Comparison of ENCODE assay signal across 1 cellular context in genomic region chr2:98734823-98735260, GRCh38.
TF ChIP-seq lines count a peak whose summit lies in the region.

No MANE protein-coding gene starts in this region.

TF ChIP-seq in HepG2, 621 proteins besides CTCF, POLR2A, EP300 and RAD21 (continued from another document and continues in another):
- TF ChIP-seq IRF9 (CRISPR knock-in tag; IDR thresholded peaks at IDR 0.05; ENCODE audit: borderline replicate concordance) (no peak), ZNF30 (CRISPR knock-in tag; IDR thresholded peaks at IDR 0.05) (no peak), JUN (CRISPR knock-in tag; IDR thresholded peaks at IDR 0.05) (no peak), ZBTB39 (CRISPR knock-in tag; IDR thresholded peaks at IDR 0.05) (no peak), PAF1 (CRISPR knock-in tag; IDR thresholded peaks at IDR 0.05) (0 out of 2 replicates have a peak, but pooled peaks have one; percentile 33), ZBTB42 (CRISPR knock-in tag; IDR thresholded peaks at IDR 0.05) (no peak), IRF2 (CRISPR knock-in tag; IDR thresholded peaks at IDR 0.05) (peak; percentile 83), FOXM1 (CRISPR knock-in tag; IDR thresholded peaks at IDR 0.05) (no peak), POGZ (CRISPR knock-in tag; IDR thresholded peaks at IDR 0.05) (peak; percentile 66), ZNF773 (CRISPR knock-in tag; IDR thresholded peaks at IDR 0.05; ENCODE audit: borderline replicate concordance) (no peak), SCMH1 (CRISPR knock-in tag; IDR thresholded peaks at IDR 0.05; ENCODE audit: borderline replicate concordance) (no peak), CAMTA2 (CRISPR knock-in tag; IDR thresholded peaks at IDR 0.05; ENCODE audit: borderline replicate concordance) (no peak), ZNF124 (CRISPR knock-in tag; IDR thresholded peaks at IDR 0.05) (no peak), SRY (CRISPR knock-in tag; IDR thresholded peaks at IDR 0.05) (no peak), FOXP1 (IDR thresholded peaks at IDR 0.05) (no peak), FOXP1 (CRISPR knock-in tag; IDR thresholded peaks at IDR 0.05) (peak; percentile 79), ZSCAN9 (CRISPR knock-in tag; IDR thresholded peaks at IDR 0.05; ENCODE audit: borderline replicate concordance) (peak; percentile 80; the same call in 1 of the 2 replicates), HHEX (CRISPR knock-in tag; IDR thresholded peaks at IDR 0.05) (peak; percentile 63), ATF6 (CRISPR knock-in tag; conservative IDR thresholded peaks at IDR 0.05) (no peak), NKX3-1 (CRISPR knock-in tag; IDR thresholded peaks at IDR 0.05) (0 out of 2 replicates have a peak, but pooled peaks have one; percentile 47), ZNF205 (CRISPR knock-in tag; IDR thresholded peaks at IDR 0.05) (0 out of 2 replicates have a peak, but pooled peaks have one; percentile 62), ZNF883 (CRISPR knock-in tag; IDR thresholded peaks at IDR 0.05; ENCODE audit: not compliant biosample characterization) (no peak), ZNF563 (CRISPR knock-in tag; IDR thresholded peaks at IDR 0.05) (no peak), ZZZ3 (CRISPR knock-in tag; IDR thresholded peaks at IDR 0.05; ENCODE audit: borderline replicate concordance) (no peak), ATF1 (CRISPR knock-in tag; IDR thresholded peaks at IDR 0.05) (peak; percentile 57; the same call in 1 of the 2 replicates), GTF3A (CRISPR knock-in tag; conservative IDR thresholded peaks at IDR 0.05) (no peak), ZNF460 (CRISPR knock-in tag; IDR thresholded peaks at IDR 0.05; ENCODE audit: borderline replicate concordance) (no peak; the same call in 1 of the 2 replicates), ZMYM3 (CRISPR knock-in tag; IDR thresholded peaks at IDR 0.05) (peak; percentile 80), SRSF4 (IDR thresholded peaks at IDR 0.05; ENCODE audit: low read depth, low read length, poor library complexity, severe bottlenecking) (no peak), NFATC3 (CRISPR knock-in tag; IDR thresholded peaks at IDR 0.05) (no peak), NCOA1 (CRISPR knock-in tag; IDR thresholded peaks at IDR 0.05) (no peak), ATRX (CRISPR knock-in tag; IDR thresholded peaks at IDR 0.05; ENCODE audit: borderline replicate concordance) (no peak), ZNF75D (CRISPR knock-in tag; IDR thresholded peaks at IDR 0.05; ENCODE audit: borderline replicate concordance) (no peak), ZNF740 (CRISPR knock-in tag; IDR thresholded peaks at IDR 0.05) (no peak), SOX13 (IDR thresholded peaks at IDR 0.05) (peak; percentile 82), SOX13 (CRISPR knock-in tag; conservative IDR thresholded peaks at IDR 0.05 in 1 of 2, IDR thresholded peaks at IDR 0.05 in 1 of 2) (peak in 1 of 2 experiments; percentile 96; a peak in 2 of 4 replicates), ZNF354B (CRISPR knock-in tag; IDR thresholded peaks at IDR 0.05) (no peak)
- TF ChIP-seq, protein P1, sequence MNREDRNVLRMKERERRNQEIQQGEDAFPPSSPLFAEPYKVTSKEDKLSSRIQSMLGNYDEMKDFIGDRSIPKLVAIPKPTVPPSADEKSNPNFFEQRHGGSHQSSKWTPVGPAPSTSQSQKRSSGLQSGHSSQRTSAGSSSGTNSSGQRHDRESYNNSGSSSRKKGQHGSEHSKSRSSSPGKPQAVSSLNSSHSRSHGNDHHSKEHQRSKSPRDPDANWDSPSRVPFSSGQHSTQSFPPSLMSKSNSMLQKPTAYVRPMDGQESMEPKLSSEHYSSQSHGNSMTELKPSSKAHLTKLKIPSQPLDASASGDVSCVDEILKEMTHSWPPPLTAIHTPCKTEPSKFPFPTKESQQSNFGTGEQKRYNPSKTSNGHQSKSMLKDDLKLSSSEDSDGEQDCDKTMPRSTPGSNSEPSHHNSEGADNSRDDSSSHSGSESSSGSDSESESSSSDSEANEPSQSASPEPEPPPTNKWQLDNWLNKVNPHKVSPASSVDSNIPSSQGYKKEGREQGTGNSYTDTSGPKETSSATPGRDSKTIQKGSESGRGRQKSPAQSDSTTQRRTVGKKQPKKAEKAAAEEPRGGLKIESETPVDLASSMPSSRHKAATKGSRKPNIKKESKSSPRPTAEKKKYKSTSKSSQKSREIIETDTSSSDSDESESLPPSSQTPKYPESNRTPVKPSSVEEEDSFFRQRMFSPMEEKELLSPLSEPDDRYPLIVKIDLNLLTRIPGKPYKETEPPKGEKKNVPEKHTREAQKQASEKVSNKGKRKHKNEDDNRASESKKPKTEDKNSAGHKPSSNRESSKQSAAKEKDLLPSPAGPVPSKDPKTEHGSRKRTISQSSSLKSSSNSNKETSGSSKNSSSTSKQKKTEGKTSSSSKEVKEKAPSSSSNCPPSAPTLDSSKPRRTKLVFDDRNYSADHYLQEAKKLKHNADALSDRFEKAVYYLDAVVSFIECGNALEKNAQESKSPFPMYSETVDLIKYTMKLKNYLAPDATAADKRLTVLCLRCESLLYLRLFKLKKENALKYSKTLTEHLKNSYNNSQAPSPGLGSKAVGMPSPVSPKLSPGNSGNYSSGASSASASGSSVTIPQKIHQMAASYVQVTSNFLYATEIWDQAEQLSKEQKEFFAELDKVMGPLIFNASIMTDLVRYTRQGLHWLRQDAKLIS (CRISPR knock-in tag; IDR thresholded peaks at IDR 0.05), result peak; percentile 77; the same call in 1 of the 2 replicates
- TF ChIP-seq, protein P2, sequence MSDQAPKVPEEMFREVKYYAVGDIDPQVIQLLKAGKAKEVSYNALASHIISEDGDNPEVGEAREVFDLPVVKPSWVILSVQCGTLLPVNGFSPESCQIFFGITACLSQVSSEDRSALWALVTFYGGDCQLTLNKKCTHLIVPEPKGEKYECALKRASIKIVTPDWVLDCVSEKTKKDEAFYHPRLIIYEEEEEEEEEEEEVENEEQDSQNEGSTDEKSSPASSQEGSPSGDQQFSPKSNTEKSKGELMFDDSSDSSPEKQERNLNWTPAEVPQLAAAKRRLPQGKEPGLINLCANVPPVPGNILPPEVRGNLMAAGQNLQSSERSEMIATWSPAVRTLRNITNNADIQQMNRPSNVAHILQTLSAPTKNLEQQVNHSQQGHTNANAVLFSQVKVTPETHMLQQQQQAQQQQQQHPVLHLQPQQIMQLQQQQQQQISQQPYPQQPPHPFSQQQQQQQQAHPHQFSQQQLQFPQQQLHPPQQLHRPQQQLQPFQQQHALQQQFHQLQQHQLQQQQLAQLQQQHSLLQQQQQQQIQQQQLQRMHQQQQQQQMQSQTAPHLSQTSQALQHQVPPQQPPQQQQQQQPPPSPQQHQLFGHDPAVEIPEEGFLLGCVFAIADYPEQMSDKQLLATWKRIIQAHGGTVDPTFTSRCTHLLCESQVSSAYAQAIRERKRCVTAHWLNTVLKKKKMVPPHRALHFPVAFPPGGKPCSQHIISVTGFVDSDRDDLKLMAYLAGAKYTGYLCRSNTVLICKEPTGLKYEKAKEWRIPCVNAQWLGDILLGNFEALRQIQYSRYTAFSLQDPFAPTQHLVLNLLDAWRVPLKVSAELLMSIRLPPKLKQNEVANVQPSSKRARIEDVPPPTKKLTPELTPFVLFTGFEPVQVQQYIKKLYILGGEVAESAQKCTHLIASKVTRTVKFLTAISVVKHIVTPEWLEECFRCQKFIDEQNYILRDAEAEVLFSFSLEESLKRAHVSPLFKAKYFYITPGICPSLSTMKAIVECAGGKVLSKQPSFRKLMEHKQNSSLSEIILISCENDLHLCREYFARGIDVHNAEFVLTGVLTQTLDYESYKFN (CRISPR knock-in tag; conservative IDR thresholded peaks at IDR 0.05), result peak; percentile 78
- TF ChIP-seq, protein P3, sequence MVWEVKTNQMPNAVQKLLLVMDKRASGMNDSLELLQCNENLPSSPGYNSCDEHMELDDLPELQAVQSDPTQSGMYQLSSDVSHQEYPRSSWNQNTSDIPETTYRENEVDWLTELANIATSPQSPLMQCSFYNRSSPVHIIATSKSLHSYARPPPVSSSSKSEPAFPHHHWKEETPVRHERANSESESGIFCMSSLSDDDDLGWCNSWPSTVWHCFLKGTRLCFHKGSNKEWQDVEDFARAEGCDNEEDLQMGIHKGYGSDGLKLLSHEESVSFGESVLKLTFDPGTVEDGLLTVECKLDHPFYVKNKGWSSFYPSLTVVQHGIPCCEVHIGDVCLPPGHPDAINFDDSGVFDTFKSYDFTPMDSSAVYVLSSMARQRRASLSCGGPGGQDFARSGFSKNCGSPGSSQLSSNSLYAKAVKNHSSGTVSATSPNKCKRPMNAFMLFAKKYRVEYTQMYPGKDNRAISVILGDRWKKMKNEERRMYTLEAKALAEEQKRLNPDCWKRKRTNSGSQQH (CRISPR knock-in tag; IDR thresholded peaks at IDR 0.05; ENCODE audit: low read depth), result no peak
- TF ChIP-seq, protein P4, sequence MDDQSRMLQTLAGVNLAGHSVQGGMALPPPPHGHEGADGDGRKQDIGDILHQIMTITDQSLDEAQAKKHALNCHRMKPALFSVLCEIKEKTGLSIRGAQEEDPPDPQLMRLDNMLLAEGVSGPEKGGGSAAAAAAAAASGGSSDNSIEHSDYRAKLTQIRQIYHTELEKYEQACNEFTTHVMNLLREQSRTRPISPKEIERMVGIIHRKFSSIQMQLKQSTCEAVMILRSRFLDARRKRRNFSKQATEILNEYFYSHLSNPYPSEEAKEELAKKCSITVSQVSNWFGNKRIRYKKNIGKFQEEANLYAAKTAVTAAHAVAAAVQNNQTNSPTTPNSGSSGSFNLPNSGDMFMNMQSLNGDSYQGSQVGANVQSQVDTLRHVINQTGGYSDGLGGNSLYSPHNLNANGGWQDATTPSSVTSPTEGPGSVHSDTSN (CRISPR knock-in tag; IDR thresholded peaks at IDR 0.05; ENCODE audit: borderline replicate concordance), result 0 out of 2 replicates have a peak, but pooled peaks have one; percentile 9
- TF ChIP-seq, protein P5, sequence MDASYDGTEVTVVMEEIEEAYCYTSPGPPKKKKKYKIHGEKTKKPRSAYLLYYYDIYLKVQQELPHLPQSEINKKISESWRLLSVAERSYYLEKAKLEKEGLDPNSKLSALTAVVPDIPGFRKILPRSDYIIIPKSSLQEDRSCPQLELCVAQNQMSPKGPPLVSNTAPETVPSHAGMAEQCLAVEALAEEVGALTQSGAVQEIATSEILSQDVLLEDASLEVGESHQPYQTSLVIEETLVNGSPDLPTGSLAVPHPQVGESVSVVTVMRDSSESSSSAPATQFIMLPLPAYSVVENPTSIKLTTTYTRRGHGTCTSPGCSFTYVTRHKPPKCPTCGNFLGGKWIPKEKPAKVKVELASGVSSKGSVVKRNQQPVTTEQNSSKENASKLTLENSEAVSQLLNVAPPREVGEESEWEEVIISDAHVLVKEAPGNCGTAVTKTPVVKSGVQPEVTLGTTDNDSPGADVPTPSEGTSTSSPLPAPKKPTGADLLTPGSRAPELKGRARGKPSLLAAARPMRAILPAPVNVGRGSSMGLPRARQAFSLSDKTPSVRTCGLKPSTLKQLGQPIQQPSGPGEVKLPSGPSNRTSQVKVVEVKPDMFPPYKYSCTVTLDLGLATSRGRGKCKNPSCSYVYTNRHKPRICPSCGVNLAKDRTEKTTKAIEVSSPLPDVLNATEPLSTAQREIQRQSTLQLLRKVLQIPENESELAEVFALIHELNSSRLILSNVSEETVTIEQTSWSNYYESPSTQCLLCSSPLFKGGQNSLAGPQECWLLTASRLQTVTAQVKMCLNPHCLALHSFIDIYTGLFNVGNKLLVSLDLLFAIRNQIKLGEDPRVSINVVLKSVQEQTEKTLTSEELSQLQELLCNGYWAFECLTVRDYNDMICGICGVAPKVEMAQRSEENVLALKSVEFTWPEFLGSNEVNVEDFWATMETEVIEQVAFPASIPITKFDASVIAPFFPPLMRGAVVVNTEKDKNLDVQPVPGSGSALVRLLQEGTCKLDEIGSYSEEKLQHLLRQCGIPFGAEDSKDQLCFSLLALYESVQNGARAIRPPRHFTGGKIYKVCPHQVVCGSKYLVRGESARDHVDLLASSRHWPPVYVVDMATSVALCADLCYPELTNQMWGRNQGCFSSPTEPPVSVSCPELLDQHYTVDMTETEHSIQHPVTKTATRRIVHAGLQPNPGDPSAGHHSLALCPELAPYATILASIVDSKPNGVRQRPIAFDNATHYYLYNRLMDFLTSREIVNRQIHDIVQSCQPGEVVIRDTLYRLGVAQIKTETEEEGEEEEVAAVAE (CRISPR knock-in tag; IDR thresholded peaks at IDR 0.05; ENCODE audit: borderline replicate concordance), result peak; percentile 45; the same call in 1 of the 2 replicates
